Comparison of ENCODE assay signal across 8 cellular contexts in genomic region chr2:10120158-10120937, GRCh38. TPM values are rescaled to one million over a fixed set of nuclear protein-coding genes. Genes with fewer than 3 reads are reported as not detected.
DNase-seq lines count a peak whose midpoint lies in the region; ATAC-seq and TF ChIP-seq lines count a peak whose summit lies in the region.

No MANE protein-coding gene starts in this region.

- H3K4me3 Mint-ChIP-seq in endothelial cell (ENCODE audit: unreplicated experiment): peak overlapping the region; percentile 89
- peak overlapping the region; percentile 92 for H3K4me3 Mint-ChIP-seq in mesothelial cell of epicardium

- H3K4me3 ChIP-seq in HUES48 (ENCODE audit: low read depth, low read length): peak overlapping the region; percentile 85

- DNase-seq in D341Med (ENCODE audit: low spot score) (peak; percentile 95), NOMO-1 treated with DMSO at 0.1 percent for 48 hours (lab: John Stamatoyannopoulos, UW; ENCODE audit: unreplicated experiment) (peak; percentile 94), endothelial cell (ENCODE audit: low spot score) (peak; percentile 77), mesothelial cell of epicardium (ENCODE audit: low spot score in 2 of 2, unreplicated experiment in 2 of 2) (peak; percentile 82 to 91)
- DNase-seq in activated CD8-positive, alpha-beta memory T cell treated with anti-CD3 and anti-CD28 coated beads for 4 hours (ENCODE audit: low read depth in 2 of 2): peak; percentile 82 to 85
- DNase-seq in stimulated activated CD8-positive, alpha-beta memory T cell treated with anti-CD3 and anti-CD28 coated beads, Interleukin-15, amount 100 ng/mL, for 48 hours (ENCODE audit: low read depth in 2 of 2): peak; percentile 93 to 96

- no peaks in the 10 kb centered on the region for H3K9me3 ChIP-seq in HUES48 (ENCODE audit: control insufficient read depth, insufficient read depth, low read length)

- H3K9ac ChIP-seq in HUES48 (ENCODE audit: low read depth, low read length): peak overlapping the region; percentile 78

- no peaks in the 10 kb centered on the region for H3K27me3 ChIP-seq in HUES48 (ENCODE audit: control insufficient read depth, insufficient read depth, low read length)

- no peak overlapping the region for H3K27ac Mint-ChIP-seq in endothelial cell (ENCODE audit: unreplicated experiment)
- peak overlapping the region; percentile 89 for H3K27ac Mint-ChIP-seq in mesothelial cell of epicardium

- peaks cover 20% of the 10 kb centered on the region for H3K4me1 Mint-ChIP-seq in endothelial cell (ENCODE audit: unreplicated experiment)
- peaks cover 32% of the 10 kb centered on the region for H3K4me1 Mint-ChIP-seq in mesothelial cell of epicardium

- H3K4me1 ChIP-seq in HUES48 (ENCODE audit: control insufficient read depth, insufficient read depth, low read length): 0 out of 2 replicates have a peak, but pooled peaks cover 6% of the 10 kb centered on the region

- TF ChIP-seq CTCF in endothelial cell (IDR thresholded peaks at IDR 0.05; ENCODE audit: unreplicated experiment) (no peak), mesothelial cell of epicardium (IDR thresholded peaks at IDR 0.05; ENCODE audit: unreplicated experiment) (no peak)

- H3K27ac ChIP-seq in HUES48 (ENCODE audit: low read depth, low read length): peak overlapping the region; percentile 99

- H3K9me3 Mint-ChIP-seq in endothelial cell (ENCODE audit: unreplicated experiment): no peaks in the 10 kb centered on the region
- no peaks in the 10 kb centered on the region for H3K9me3 Mint-ChIP-seq in mesothelial cell of epicardium

- peaks cover 7% of the 10 kb centered on the region for H3K27me3 Mint-ChIP-seq in endothelial cell (ENCODE audit: unreplicated experiment)
- H3K27me3 Mint-ChIP-seq in mesothelial cell of epicardium (ENCODE audit: low read depth): peaks cover 6% of the 10 kb centered on the region

- H3K36me3 Mint-ChIP-seq in endothelial cell (ENCODE audit: low read depth, unreplicated experiment): peaks cover 5% of the 10 kb centered on the region
- H3K36me3 Mint-ChIP-seq in mesothelial cell of epicardium: no peaks in the 10 kb centered on the region

- H3K36me3 ChIP-seq in HUES48 (ENCODE audit: control insufficient read depth, insufficient read depth, low read length): peaks cover 20% of the 10 kb centered on the region

- ATAC-seq in GM21447 (IDR thresholded peaks at IDR 0.05; ENCODE audit: unreplicated experiment): peak; percentile 54

RNA-seq across cellular contexts. Expression of gene RRM2, which starts 2.2 kb away (rescaled TPM):
- 18.7 TPM for total RNA-seq in endothelial cell (ENCODE audit: unreplicated experiment)
- total RNA-seq in mesothelial cell of epicardium: 30.8 to 35.7 TPM (median 32.7 TPM) in 3 replicates

RNA-seq across cellular contexts. Expression of gene CYS1, which starts 40.1 kb away (rescaled TPM):
- total RNA-seq in endothelial cell (ENCODE audit: unreplicated experiment) (7.3 TPM), mesothelial cell of epicardium (1.3 to 1.4 TPM (median 1.3 TPM) in 3 replicates)

Comparison
In these comparisons a context has a peak if more than half of its experiments do, and no peak if none do; other contexts are left out.
1. Peak in every context shown above with its lines: DNase-seq, ATAC-seq, H3K4me3 ChIP-seq and H3K27ac ChIP-seq.